In genomic region chr12:42124764-42125371, GRCh38 we compare ENCODE assay signal across 14 cellular contexts. TPM values are rescaled to one million over a fixed set of nuclear protein-coding genes. Genes with fewer than 3 reads are reported as not detected.
DNase-seq lines count a peak whose midpoint lies in the region; ATAC-seq and TF ChIP-seq lines count a peak whose summit lies in the region.
"Had no signal": no experiment of that assay in that cellular context is flagged by ENCODE, and none has a peak within 500 bp of the region (broad histone marks: within the 10 kb centered on the region; RNA-seq: fewer than 3 reads in every experiment).

No MANE protein-coding gene starts in this region.

- DNase-seq in HuH-7 (ENCODE audit: low spot score) = peak; percentile 38
- no peak for DNase-seq in HPDE6-E6E7 (ENCODE audit: extremely low spot score)
- DNase-seq in HK-2 (ENCODE audit: unreplicated experiment) = no peak
- no peak for DNase-seq in SKM-1 (lab: John Stamatoyannopoulos, UW; ENCODE audit: unreplicated experiment)
- DNase-seq: activated CD8-positive, alpha-beta T cell treated with anti-CD3 and anti-CD28 coated beads, Interleukin-2, amount 10 ng/mL, durations not matched to agents 7 days and 5 days; activated effector memory CD4-positive, alpha-beta T cell treated with Interleukin-2 at 50 U/mL for 16 hours; amygdala; DND-41; mucosa of descending colon; NCI-H226; stimulated activated naive CD4-positive, alpha-beta T cell treated with Interleukin-2 at 50 U/mL for 16 hours had no signal

- peaks cover 5% of the 10 kb centered on the region for H3K36me3 Mint-ChIP-seq in activated T-helper 17 cell treated with anti-CD3 and anti-CD28 coated beads, Interleukin-2, amount 50 U/mL, for 72 hours (ENCODE audit: low read depth)

- H3K9me3 Mint-ChIP-seq in activated T-helper 17 cell treated with anti-CD3 and anti-CD28 coated beads, Interleukin-2, amount 50 U/mL, for 72 hours = no peaks in the 10 kb centered on the region

- no peak overlapping the region for H3K4me3 ChIP-seq in neutrophil (ENCODE audit: low read depth in 1 of 2, low read length in 1 of 2)
- H3K4me3 ChIP-seq: mucosa of descending colon had no signal

- H3K27me3 ChIP-seq in neutrophil = no peaks in the 10 kb centered on the region

- H3K4me3 Mint-ChIP-seq in activated T-helper 17 cell treated with anti-CD3 and anti-CD28 coated beads, Interleukin-2, amount 50 U/mL, for 72 hours = no peak overlapping the region
- H3K4me3 Mint-ChIP-seq: activated CD8-positive, alpha-beta T cell treated with anti-CD3 and anti-CD28 coated beads, Interleukin-2, amount 10 ng/mL, durations not matched to agents 7 days and 5 days had no signal

- H3K4me1 ChIP-seq in neutrophil (ENCODE audit: control insufficient read depth in 1 of 2, insufficient read depth in 1 of 2, low read depth in 1 of 2, low read length in 1 of 2) = peaks cover 0 to 7% of the 10 kb centered on the region in 2 experiments

- ATAC-seq in GM18868 (IDR thresholded peaks at IDR 0.05; ENCODE audit: unreplicated experiment) = peak; percentile 18
- peak; percentile 12 for ATAC-seq in activated T-helper 17 cell treated with anti-CD3 and anti-CD28 coated beads, Interleukin-2, amount 50 U/mL, for 72 hours (replicated peaks)
- ATAC-seq: activated CD8-positive, alpha-beta T cell treated with anti-CD3 and anti-CD28 coated beads, Interleukin-2, amount 10 ng/mL, durations not matched to agents 7 days and 5 days; mucosa of descending colon had no signal

- H3K36me3 ChIP-seq in neutrophil = no peaks in the 10 kb centered on the region

- no peak for TF ChIP-seq CTCF in neutrophil (IDR thresholded peaks at IDR 0.05)

- H3K27ac Mint-ChIP-seq in activated T-helper 17 cell treated with anti-CD3 and anti-CD28 coated beads, Interleukin-2, amount 50 U/mL, for 72 hours = no peak overlapping the region
- H3K27ac Mint-ChIP-seq: activated CD8-positive, alpha-beta T cell treated with anti-CD3 and anti-CD28 coated beads, Interleukin-2, amount 10 ng/mL, durations not matched to agents 7 days and 5 days had no signal

- no peaks in the 10 kb centered on the region for H3K9me3 ChIP-seq in neutrophil
- H3K9me3 ChIP-seq: mucosa of descending colon had no signal

- peaks cover 21% of the 10 kb centered on the region for H3K4me1 Mint-ChIP-seq in activated T-helper 17 cell treated with anti-CD3 and anti-CD28 coated beads, Interleukin-2, amount 50 U/mL, for 72 hours

- no peaks in the 10 kb centered on the region for H3K27me3 Mint-ChIP-seq in activated T-helper 17 cell treated with anti-CD3 and anti-CD28 coated beads, Interleukin-2, amount 50 U/mL, for 72 hours

- peak overlapping the region; percentile 28 for H3K27ac ChIP-seq in neutrophil

RNA-seq across cellular contexts. Expression of gene GXYLT1, which starts 19.8 kb away (rescaled TPM):
- 10 to 100 TPM in 1 of 2 donors, 1 to 10 TPM in 1; 7.3 to 11.5 TPM for total RNA-seq in activated T-helper 17 cell treated with anti-CD3 and anti-CD28 coated beads, Interleukin-2, amount 50 U/mL, for 72 hours
